15 cellular contexts compared by ENCODE assay signal in genomic region chr1:5857508-5858090, GRCh38.
DNase-seq lines count a peak whose midpoint lies in the region; ATAC-seq, FAIRE-seq and TF ChIP-seq lines count a peak whose summit lies in the region.
"Had no signal": no experiment of that assay in that cellular context is flagged by ENCODE, and none has a peak within 500 bp of the region (broad histone marks: within the 10 kb centered on the region; RNA-seq: fewer than 3 reads in every experiment).

No MANE protein-coding gene starts in this region.

- H2BK12ac ChIP-seq in trophoblast cell (ENCODE audit: low read length), result no peak overlapping the region

- H2BK5ac ChIP-seq in trophoblast cell (ENCODE audit: low read depth, low read length, poor library complexity), result no peak overlapping the region

- no peaks in the 10 kb centered on the region for H3K36me3 ChIP-seq in GM23338 (ENCODE audit: insufficient read depth)
- H3K36me3 ChIP-seq in trophoblast cell (ENCODE audit: control insufficient read depth in 1 of 2, insufficient read depth in 2 of 2, low read length in 2 of 2), result no peaks in the 10 kb centered on the region
- H3K36me3 ChIP-seq: BE2C had no signal

- H3K79me2 ChIP-seq in GM23338 (replicated peaks; ENCODE audit: insufficient read depth) (no peaks in the 10 kb centered on the region), trophoblast cell (ENCODE audit: control insufficient read depth, insufficient read depth, low read length, poor library complexity) (no peaks in the 10 kb centered on the region)

- H3K4ac ChIP-seq in trophoblast cell (ENCODE audit: low read depth, low read length), result no peak overlapping the region

- H3K36me3 Mint-ChIP-seq in GM23338 (ENCODE audit: low read depth), result peaks cover 4% of the 10 kb centered on the region; the same call in 1 of the 3 replicates
- H3K36me3 Mint-ChIP-seq: IgD-negative memory B cell had no signal

- no peak overlapping the region for H4K12ac ChIP-seq in trophoblast cell (ENCODE audit: low read depth, low read length)

- H3K4me3 Mint-ChIP-seq in GM23338, result no peak overlapping the region
- H3K4me3 Mint-ChIP-seq: CD4-positive, CD25-positive, alpha-beta regulatory T cell; IgD-negative memory B cell had no signal

- FAIRE-seq in HTR-8/SVneo (lab: Jason Lieb, UNC), result no peak
- FAIRE-seq: A549, H54 had no signal

- H2AFZ ChIP-seq in GM23338, result no peak overlapping the region
- H2AFZ ChIP-seq in trophoblast cell (ENCODE audit: insufficient read depth, low read length, poor library complexity), result no peak overlapping the region

- H3K27me3 ChIP-seq in GM23338 (ENCODE audit: insufficient read depth) (no peaks in the 10 kb centered on the region), trophoblast cell (ENCODE audit: insufficient read depth, low read length) (no peaks in the 10 kb centered on the region)
- H3K27me3 ChIP-seq: BE2C had no signal

- H3K18ac ChIP-seq in trophoblast cell (ENCODE audit: low read length), result no peak overlapping the region

- no peak overlapping the region for H4K8ac ChIP-seq in trophoblast cell (ENCODE audit: low read depth, low read length)

- no peak for ATAC-seq in GM23338
- no peak for ATAC-seq in HG03175 (IDR thresholded peaks at IDR 0.05; ENCODE audit: unreplicated experiment)
- ATAC-seq: A549, HCT116 had no signal

- no peak overlapping the region for H3K14ac ChIP-seq in trophoblast cell (ENCODE audit: low read length)

- H3K9me2 ChIP-seq in GM23338 (ENCODE audit: insufficient read depth), result no peaks in the 10 kb centered on the region

- H3K4me2 ChIP-seq in GM23338, result no peak overlapping the region
- H3K4me2 ChIP-seq in trophoblast cell (ENCODE audit: low read length), result no peak overlapping the region
- H3K4me2 ChIP-seq: A549 had no signal

- no CpG with 5 or more reads among the region's 16 CpGs for WGBS in trophoblast cell (ENCODE audit: extremely low coverage, insufficient coverage, insufficient read length)

- no peak overlapping the region for H3K27ac ChIP-seq in GM23338 (ENCODE audit: low read depth)
- no peak overlapping the region for H3K27ac ChIP-seq in trophoblast cell (ENCODE audit: low read depth, low read length)
- H3K27ac ChIP-seq: A549 had no signal

- H2BK120ac ChIP-seq in trophoblast cell (ENCODE audit: insufficient read depth, low read length, poor library complexity), result no peak overlapping the region

- peaks cover 10% of the 10 kb centered on the region; the same call in 2 of the 3 replicates for H3K4me1 Mint-ChIP-seq in GM23338
- H3K4me1 Mint-ChIP-seq: CD4-positive, CD25-positive, alpha-beta regulatory T cell; IgD-negative memory B cell had no signal

- peak overlapping the region; percentile 42; the same call in 1 of the 2 replicates for H3K27ac Mint-ChIP-seq in GM23338

- no peak overlapping the region for H2AK5ac ChIP-seq in trophoblast cell (ENCODE audit: low read length)

- no peaks in the 10 kb centered on the region for H3K9me3 Mint-ChIP-seq in GM23338
- H3K9me3 Mint-ChIP-seq: CD4-positive, CD25-positive, alpha-beta regulatory T cell had no signal

- no peak overlapping the region for H3K4me3 ChIP-seq in GM23338
- H3K4me3 ChIP-seq in trophoblast cell (ENCODE audit: low read depth, low read length), result no peak overlapping the region
- H3K4me3 ChIP-seq: A549 had no signal

- no peak overlapping the region for H3K23ac ChIP-seq in trophoblast cell (ENCODE audit: low read length)

- DNase-seq in GM23338 (ENCODE audit: low spot score), result no peak
- DNase-seq in SK-N-DZ (ENCODE audit: low spot score), result peak; percentile 20
- peak; percentile 24 for DNase-seq in left kidney (ENCODE audit: low read depth, low spot score)
- DNase-seq in trophoblast cell, result peak; percentile 11 to 34
- DNase-seq in NCI-H748 treated with DMSO at 0.1 percent for 48 hours (lab: John Stamatoyannopoulos, UW), result no peak
- DNase-seq in HTR-8/SVneo (ENCODE audit: insufficient read length, low spot score), result no peak
- DNase-seq: BE2C; CD4-positive, CD25-positive, alpha-beta regulatory T cell; DMS53; GF-D8 had no signal

- peaks cover 5% of the 10 kb centered on the region for H3K27me3 Mint-ChIP-seq in GM23338 (ENCODE audit: insufficient read depth, low read depth, poor library complexity)
- H3K27me3 Mint-ChIP-seq: CD4-positive, CD25-positive, alpha-beta regulatory T cell had no signal

- no peak overlapping the region for H4K91ac ChIP-seq in trophoblast cell (ENCODE audit: low read depth, low read length)

- no peak for TF ChIP-seq CTCF in GM23338 (conservative IDR thresholded peaks at IDR 0.05; ENCODE audit: low read depth in 2 of 2)

- no peaks in the 10 kb centered on the region for H3F3A ChIP-seq in GM23338 (replicated peaks; ENCODE audit: low read depth)

- no peaks in the 10 kb centered on the region for H4K20me1 ChIP-seq in GM23338 (replicated peaks; ENCODE audit: insufficient read depth)

- peaks cover 3% of the 10 kb centered on the region for H3K9me3 ChIP-seq in trophoblast cell (ENCODE audit: insufficient read depth, low read depth, low read length)
- H3K9me3 ChIP-seq: A549, BE2C had no signal

- no peaks in the 10 kb centered on the region for H3K79me1 ChIP-seq in trophoblast cell (ENCODE audit: low read length)

- H3K4me1 ChIP-seq in GM23338 (ENCODE audit: insufficient read depth) (no peaks in the 10 kb centered on the region), trophoblast cell (ENCODE audit: control insufficient read depth in 1 of 2, insufficient read depth in 2 of 2, low read length in 2 of 2) (no peaks in the 10 kb centered on the region)
- H3K4me1 ChIP-seq: A549, BE2C had no signal

- H3K9ac ChIP-seq in trophoblast cell (ENCODE audit: low read length), result no peak overlapping the region

TF ChIP-seq in GM23338, 12 proteins besides CTCF, POLR2A, EP300 and RAD21 (continues in another document):
- TF ChIP-seq ZNF462 (CRISPR knock-in tag; IDR thresholded peaks at IDR 0.05), result no peak
- TF ChIP-seq CREB1 (CRISPR knock-in tag; IDR thresholded peaks at IDR 0.05; ENCODE audit: low read depth), result no peak
- no peak for TF ChIP-seq EZH2phosphoT487 (IDR thresholded peaks at IDR 0.05; ENCODE audit: unreplicated experiment)
- TF ChIP-seq ZNF331 (CRISPR knock-in tag; IDR thresholded peaks at IDR 0.05; ENCODE audit: low read depth), result no peak
- TF ChIP-seq ZNF114 (CRISPR knock-in tag; IDR thresholded peaks at IDR 0.05), result no peak
- TF ChIP-seq STAT1 (IDR thresholded peaks at IDR 0.05; ENCODE audit: unreplicated experiment), result no peak

Comparison
In these comparisons a context has a peak if more than half of its experiments do, and no peak if none do; other contexts are left out.
1. DNase-seq: peak in SK-N-DZ (single experiment), left kidney (single experiment) and trophoblast cell (2 of 2); none in GM23338 (single experiment), NCI-H748 treated with DMSO at 0.1 percent for 48 hours (single experiment) and HTR-8/SVneo (single experiment).